23 cellular contexts compared by ENCODE assay signal in genomic region chr2:132477962-132478361, GRCh38.
DNase-seq lines count a peak whose midpoint lies in the region; ATAC-seq and TF ChIP-seq lines count a peak whose summit lies in the region.
"Had no signal": no experiment of that assay in that cellular context is flagged by ENCODE, and none has a peak within 500 bp of the region (broad histone marks: within the 10 kb centered on the region; RNA-seq: fewer than 3 reads in every experiment).

No MANE protein-coding gene starts in this region.

- no peak overlapping the region for H3K27ac Mint-ChIP-seq in CD4-positive, alpha-beta T cell
- H3K27ac Mint-ChIP-seq: IgD-negative memory B cell, WTC11 had no signal

- H2BK20ac ChIP-seq in IMR-90 (ENCODE audit: low read depth, low read length) = no peak overlapping the region

- H3K4me3 ChIP-seq in IMR-90 (ENCODE audit: insufficient read depth, low read depth, low read length) (no peak overlapping the region), retinal pigment epithelial cell (ENCODE audit: low read length) (no peak overlapping the region)
- H3K4me3 ChIP-seq: BLaER1, MG63 had no signal

- no peak overlapping the region for H3K4ac ChIP-seq in IMR-90 (ENCODE audit: low read depth, low read length)

- peaks cover 6% of the 10 kb centered on the region for H3K9me3 Mint-ChIP-seq in CD4-positive, alpha-beta T cell

- no peak overlapping the region for H3K27ac ChIP-seq in IMR-90 (ENCODE audit: insufficient read depth, low read length)
- H3K27ac ChIP-seq in CD4-positive, alpha-beta T cell (ENCODE audit: low read depth, low read length) = no peak overlapping the region
- H3K27ac ChIP-seq: BLaER1, HL-60 had no signal

- H3K27me3 ChIP-seq in IMR-90 (ENCODE audit: control insufficient read depth, insufficient read depth, low read length) = no peaks in the 10 kb centered on the region
- H3K27me3 ChIP-seq in CD4-positive, alpha-beta T cell (ENCODE audit: control insufficient read depth, insufficient read depth, low read length) = no peaks in the 10 kb centered on the region
- H3K27me3 ChIP-seq: BLaER1, MG63 had no signal

- H3K56ac ChIP-seq in IMR-90 (ENCODE audit: extremely low read depth, insufficient read depth, low read length) = no peak overlapping the region

- in situ Hi-C loops in IMR-90 (cut with MboI; ENCODE audit: low sequenced_read_pairs) = no loop called here

- no peak overlapping the region for H3K18ac ChIP-seq in IMR-90 (ENCODE audit: low read depth, low read length)

- 50% methylated on average over 1 of the region's 2 CpGs; no CpG with 5 or more reads in 1 of the 2 experiments for WGBS in IMR-90 (ENCODE audit: extremely low coverage in 2 of 2, insufficient read length in 1 of 2), 2 experiments

- H3K9me3 ChIP-seq in IMR-90 (ENCODE audit: control insufficient read depth, insufficient read depth, low read length) = peaks cover 1% of the 10 kb centered on the region; the same call in 1 of the 2 replicates
- no peaks in the 10 kb centered on the region for H3K9me3 ChIP-seq in CD4-positive, alpha-beta T cell (ENCODE audit: control insufficient read depth, low read length)
- H3K9me3 ChIP-seq: BLaER1, MG63 had no signal

- H2AFZ ChIP-seq in IMR-90 (replicated peaks; ENCODE audit: low read length, poor library complexity) = no peak overlapping the region

- CTCF ChIA-PET in IMR-90 (lab: Yijun Ruan, JAX) = no interaction called here
- CTCF ChIA-PET in CD4-positive, alpha-beta T cell (lab: Charles Lee) = no interaction called here

- H3K4me1 ChIP-seq in IMR-90 (ENCODE audit: control insufficient read depth, insufficient read depth, low read length) = no peaks in the 10 kb centered on the region
- H3K4me1 ChIP-seq: BLaER1 had no signal

- POLR2A ChIA-PET in IMR-90 (lab: Charles Lee; ENCODE audit: unreplicated experiment) = no interaction called here
- POLR2A ChIA-PET in CD4-positive, alpha-beta T cell (lab: Charles Lee) = no interaction called here

- H3K9me1 ChIP-seq in IMR-90 (ENCODE audit: insufficient read depth, low read length) = no peaks in the 10 kb centered on the region

- no peak for TF ChIP-seq CTCF in IMR-90 (conservative IDR thresholded peaks at IDR 0.05; ENCODE audit: low read depth, low read length)
- TF ChIP-seq CTCF in retinal pigment epithelial cell (conservative IDR thresholded peaks at IDR 0.05; ENCODE audit: low read depth, low read length) = no peak
- TF ChIP-seq CTCF in CD4-positive, alpha-beta T cell (IDR thresholded peaks at IDR 0.05) = no peak

- no peak overlapping the region for H3K14ac ChIP-seq in IMR-90 (replicated peaks; ENCODE audit: low read depth, low read length)

- H3K36me3 ChIP-seq in IMR-90 (ENCODE audit: control insufficient read depth, insufficient read depth, low read length) = no peaks in the 10 kb centered on the region
- H3K36me3 ChIP-seq: BLaER1, MG63 had no signal

- peak; percentile 74 for DNase-seq in AG20443 (ENCODE audit: low spot score)
- DNase-seq in IMR-90 = peak; percentile 6
- DNase-seq in dedifferentiated amniotic fluid mesenchymal stem cell (ENCODE audit: extremely low spot score) = peak; percentile 68
- peak; percentile 5 for DNase-seq in retinal pigment epithelial cell (ENCODE audit: low read depth)
- no peak for DNase-seq in NCI-H2227 treated with DMSO at 0.1 percent for 48 hours (lab: John Stamatoyannopoulos, UW)
- no peak for DNase-seq in CD4-positive, alpha-beta T cell
- DNase-seq: activated CD4-positive, alpha-beta T cell treated with anti-CD3 and anti-CD28 coated beads, Interleukin-2, amount 50 U/mL, for 48 hours; activated effector memory CD4-positive, alpha-beta T cell treated with Interleukin-2 at 50 U/mL for 16 hours; Calu3; MG63; NCI-H1694 treated with DMSO at 0.1 percent for 48 hours; NCI-H82; posterior cingulate gyrus; small intestine; stimulated activated CD4-positive, alpha-beta T cell treated with anti-CD3 and anti-CD28 coated beads, Interleukin-2, amount 100 ng/mL, for 48 hours; stimulated activated naive CD8-positive, alpha-beta T cell treated with anti-CD3 and anti-CD28 coated beads, Interleukin-15, Interleukin-2, amounts not matched to agents 100 U/mL and 50 U/mL, for 24 hours; trophoblast cell had no signal

- ATAC-seq in IMR-90 (ENCODE audit: low read depth) (no peak), HG02759 (IDR thresholded peaks at IDR 0.05; ENCODE audit: unreplicated experiment) (no peak), GM21528 (IDR thresholded peaks at IDR 0.05; ENCODE audit: low FRiP score, unreplicated experiment) (no peak)
- ATAC-seq in CD4-positive, alpha-beta T cell (ENCODE audit: poor library complexity) = no peak
- ATAC-seq: stimulated activated naive CD8-positive, alpha-beta T cell treated with anti-CD3 and anti-CD28 coated beads, Interleukin-15, Interleukin-2, amounts not matched to agents 100 U/mL and 50 U/mL, for 24 hours; WTC11 had no signal

- H4K5ac ChIP-seq in IMR-90 (ENCODE audit: low read depth, low read length) = no peak overlapping the region

- no peak overlapping the region for H2BK15ac ChIP-seq in IMR-90 (ENCODE audit: low read depth, low read length)

- no peak overlapping the region for H3K4me3 Mint-ChIP-seq in CD4-positive, alpha-beta T cell
- H3K4me3 Mint-ChIP-seq: IgD-negative memory B cell, WTC11 had no signal

- H2BK120ac ChIP-seq in IMR-90 (ENCODE audit: low read depth, low read length) = no peak overlapping the region

- intact Hi-C loops in IMR-90 (cut with micrococcal nuclease) = no loop called here
- intact Hi-C loops in CD4-positive, alpha-beta T cell (cut with DNase I, micrococcal nuclease) = no loop called here

- TF ChIP-seq POLR2A in IMR-90 (IDR thresholded peaks at IDR 0.05; ENCODE audit: low read depth, low read length) = no peak

- H3K27me3 Mint-ChIP-seq in CD4-positive, alpha-beta T cell = no peaks in the 10 kb centered on the region
- H3K27me3 Mint-ChIP-seq: IgD-negative memory B cell had no signal

- H4K91ac ChIP-seq in IMR-90 (ENCODE audit: insufficient read depth, low read depth, low read length) = no peak overlapping the region

- H4K20me1 ChIP-seq in IMR-90 (ENCODE audit: insufficient read depth, low read length) = no peaks in the 10 kb centered on the region
- H4K20me1 ChIP-seq: BLaER1 had no signal

- no peak overlapping the region for H2AK9ac ChIP-seq in IMR-90 (replicated peaks; ENCODE audit: low read depth, low read length, poor library complexity)

- TF ChIP-seq RAD21 in IMR-90 (IDR thresholded peaks at IDR 0.05; ENCODE audit: low read length) = no peak

- H3K23ac ChIP-seq in IMR-90 (ENCODE audit: low read depth, low read length) = no peak overlapping the region

- no peak overlapping the region for H2BK5ac ChIP-seq in IMR-90 (ENCODE audit: low read depth, low read length, poor library complexity, severe bottlenecking)

- no peak overlapping the region for H4K8ac ChIP-seq in IMR-90 (ENCODE audit: low read depth in 2 of 2, low read length in 2 of 2)

- no TSS peak for BruUV-seq in IMR-90 (replicated peaks; lab: Mats Ljungman, UMichigan)

- no peaks in the 10 kb centered on the region for H3K36me3 Mint-ChIP-seq in CD4-positive, alpha-beta T cell (ENCODE audit: low read depth)
- H3K36me3 Mint-ChIP-seq: IgD-negative memory B cell, WTC11 had no signal

- no peaks in the 10 kb centered on the region for H3K4me1 Mint-ChIP-seq in CD4-positive, alpha-beta T cell (ENCODE audit: low read depth)
- H3K4me1 Mint-ChIP-seq: IgD-negative memory B cell had no signal

- dilution Hi-C loops in IMR-90 (cut with HindIII; ENCODE audit: low sequenced_read_pairs, unreplicated experiment) = no loop called here

- no peaks in the 10 kb centered on the region for H3K79me1 ChIP-seq in IMR-90 (ENCODE audit: low read depth in 1 of 2, low read length in 2 of 2)

- no peak overlapping the region for H3K9ac ChIP-seq in IMR-90 (ENCODE audit: low read depth, low read length)
- H3K9ac ChIP-seq: BLaER1 had no signal

- no peak overlapping the region for H2AK5ac ChIP-seq in IMR-90 (ENCODE audit: low read depth, low read length)

- H3K4me2 ChIP-seq in IMR-90 (ENCODE audit: low read depth, low read length) = no peak overlapping the region
- H3K4me2 ChIP-seq: BLaER1 had no signal

TF ChIP-seq in IMR-90, 13 proteins besides CTCF, POLR2A, EP300 and RAD21:
- no peak for TF ChIP-seq CEBPB (IDR thresholded peaks at IDR 0.05; ENCODE audit: low read depth, low read length)
- no peak for TF ChIP-seq MXI1 (IDR thresholded peaks at IDR 0.05; ENCODE audit: borderline replicate concordance, low read depth, low read length)
- TF ChIP-seq, protein P1, sequence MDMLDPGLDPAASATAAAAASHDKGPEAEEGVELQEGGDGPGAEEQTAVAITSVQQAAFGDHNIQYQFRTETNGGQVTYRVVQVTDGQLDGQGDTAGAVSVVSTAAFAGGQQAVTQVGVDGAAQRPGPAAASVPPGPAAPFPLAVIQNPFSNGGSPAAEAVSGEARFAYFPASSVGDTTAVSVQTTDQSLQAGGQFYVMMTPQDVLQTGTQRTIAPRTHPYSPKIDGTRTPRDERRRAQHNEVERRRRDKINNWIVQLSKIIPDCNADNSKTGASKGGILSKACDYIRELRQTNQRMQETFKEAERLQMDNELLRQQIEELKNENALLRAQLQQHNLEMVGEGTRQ (IDR thresholded peaks at IDR 0.05; ENCODE audit: low read depth, low read length) = no peak
- TF ChIP-seq RFX5 (IDR thresholded peaks at IDR 0.05; ENCODE audit: low read depth, low read length) = no peak
- TF ChIP-seq MAZ (IDR thresholded peaks at IDR 0.05; ENCODE audit: borderline replicate concordance, low read depth, low read length) = no peak
- TF ChIP-seq RCOR1 (IDR thresholded peaks at IDR 0.05; ENCODE audit: insufficient replicate concordance, low read length) = no peak
- no peak for TF ChIP-seq BHLHE40 (IDR thresholded peaks at IDR 0.05; ENCODE audit: low read depth, low read length)
- TF ChIP-seq SMC3 (IDR thresholded peaks at IDR 0.05; ENCODE audit: low read depth, low read length) = no peak
- TF ChIP-seq CHD1 (IDR thresholded peaks at IDR 0.05; ENCODE audit: low read depth, low read length) = no peak
- no peak for TF ChIP-seq MAFK (IDR thresholded peaks at IDR 0.05; ENCODE audit: low read depth, low read length)
- TF ChIP-seq, protein P2, sequence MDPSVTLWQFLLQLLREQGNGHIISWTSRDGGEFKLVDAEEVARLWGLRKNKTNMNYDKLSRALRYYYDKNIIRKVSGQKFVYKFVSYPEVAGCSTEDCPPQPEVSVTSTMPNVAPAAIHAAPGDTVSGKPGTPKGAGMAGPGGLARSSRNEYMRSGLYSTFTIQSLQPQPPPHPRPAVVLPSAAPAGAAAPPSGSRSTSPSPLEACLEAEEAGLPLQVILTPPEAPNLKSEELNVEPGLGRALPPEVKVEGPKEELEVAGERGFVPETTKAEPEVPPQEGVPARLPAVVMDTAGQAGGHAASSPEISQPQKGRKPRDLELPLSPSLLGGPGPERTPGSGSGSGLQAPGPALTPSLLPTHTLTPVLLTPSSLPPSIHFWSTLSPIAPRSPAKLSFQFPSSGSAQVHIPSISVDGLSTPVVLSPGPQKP (IDR thresholded peaks at IDR 0.05; ENCODE audit: borderline replicate concordance, low read depth, low read length) = no peak
- TF ChIP-seq FOS (IDR thresholded peaks at IDR 0.05; ENCODE audit: low read depth, low read length) = no peak
- no peak for TF ChIP-seq NFE2L2 (IDR thresholded peaks at IDR 0.05; ENCODE audit: low read depth, low read length)
TF ChIP-seq in IMR-90: peak in this region for 0.

Comparison
In these comparisons a context has a peak if more than half of its experiments do, and no peak if none do; other contexts are left out.
1. DNase-seq: peak in AG20443 (single experiment), IMR-90 (single experiment), dedifferentiated amniotic fluid mesenchymal stem cell (single experiment) and retinal pigment epithelial cell (single experiment); none in NCI-H2227 treated with DMSO at 0.1 percent for 48 hours (single experiment) and CD4-positive, alpha-beta T cell (0 of 10).